Comparison of ENCODE assay signal across 17 cellular contexts in the genomic region with DNA sequence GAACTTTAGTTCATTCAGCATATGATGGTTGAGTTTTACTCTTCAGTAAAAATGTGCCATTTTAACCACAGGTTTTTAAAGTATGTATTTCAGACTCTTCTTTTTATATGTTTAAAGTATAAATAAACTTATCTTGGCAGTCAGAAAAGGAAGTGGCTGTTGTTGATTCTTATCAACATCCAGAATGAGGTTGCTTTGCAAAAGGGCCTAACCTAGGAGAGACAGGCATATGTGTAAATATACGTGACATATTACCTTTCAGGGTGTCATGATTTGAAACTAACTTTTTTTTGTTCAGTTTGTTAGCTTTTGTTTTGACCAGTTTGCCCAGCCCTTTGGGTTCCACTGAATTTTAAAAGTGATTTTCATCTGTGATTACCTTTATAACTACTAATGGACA. TPM values are rescaled to one million over a fixed set of nuclear protein-coding genes. Genes with fewer than 3 reads are reported as not detected.
A peak's percentile ranks its signal among the peaks of the same experiment; 100 is the strongest.
DNase-seq lines count a peak whose midpoint lies in the region; ATAC-seq and FAIRE-seq lines count a peak whose summit lies in the region.
"Had no signal": no experiment of that assay in that cellular context is flagged by ENCODE, and none has a peak within 500 bp of the region (broad histone marks: within the 10 kb centered on the region; RNA-seq: fewer than 3 reads in every experiment).

No MANE protein-coding gene starts in this region.

- no peak for ATAC-seq in activated T-cell treated with anti-CD3 and anti-CD28 coated beads, Interleukin-2, amount 50 U/mL, for 4 hours
- ATAC-seq in stimulated activated naive B cell treated with anti-CD40 and anti-IgM and Interleukin-4, amounts not matched to agents 10 μg/mL and 1 μg/mL and 100 μg/mL, for 72 hours (replicated peaks) = no peak
- ATAC-seq: psoas muscle had no signal

- peaks cover 90% of the 10 kb centered on the region for H3K4me1 Mint-ChIP-seq in activated T-cell treated with anti-CD3 and anti-CD28 coated beads, Interleukin-2, amount 50 U/mL, for 4 hours (ENCODE audit: low read depth)
- peaks cover 55 to 78% of the 10 kb centered on the region in 2 donors for H3K4me1 Mint-ChIP-seq in stimulated activated naive B cell treated with anti-CD40 and anti-IgM and Interleukin-4, amounts not matched to agents 10 μg/mL and 1 μg/mL and 100 μg/mL, for 72 hours

- H3K36me3 Mint-ChIP-seq in activated T-cell treated with anti-CD3 and anti-CD28 coated beads, Interleukin-2, amount 50 U/mL, for 4 hours (ENCODE audit: insufficient read depth) = peaks cover 3% of the 10 kb centered on the region
- peaks cover 3 to 16% of the 10 kb centered on the region in 2 donors for H3K36me3 Mint-ChIP-seq in stimulated activated naive B cell treated with anti-CD40 and anti-IgM and Interleukin-4, amounts not matched to agents 10 μg/mL and 1 μg/mL and 100 μg/mL, for 72 hours

- H3K27ac Mint-ChIP-seq in stimulated activated naive B cell treated with anti-CD40 and anti-IgM and Interleukin-4, amounts not matched to agents 10 μg/mL and 1 μg/mL and 100 μg/mL, for 72 hours = no peak overlapping the region

- H3K9me3 Mint-ChIP-seq in activated T-cell treated with anti-CD3 and anti-CD28 coated beads, Interleukin-2, amount 50 U/mL, for 4 hours = no peaks in the 10 kb centered on the region
- H3K9me3 Mint-ChIP-seq in stimulated activated naive B cell treated with anti-CD40 and anti-IgM and Interleukin-4, amounts not matched to agents 10 μg/mL and 1 μg/mL and 100 μg/mL, for 72 hours = no peaks in the 10 kb centered on the region

- no peak for DNase-seq in activated T-cell treated with anti-CD3 and anti-CD28 coated beads, Interleukin-2, amount 50 U/mL, for 4 hours
- DNase-seq in activated T-cell treated with anti-CD3 and anti-CD28 coated beads for 4 hours (no peak), OCI-M1 (lab: John Stamatoyannopoulos, UW) (peak; percentile 34), dermis blood vessel endothelial cell (peak; percentile 34), urothelium cell line (ENCODE audit: low spot score) (no peak), NCI-H187 (lab: John Stamatoyannopoulos, UW) (no peak), pons (ENCODE audit: low spot score) (no peak)
- DNase-seq in stimulated activated naive B cell treated with anti-CD40 and anti-IgM and Interleukin-4, amounts not matched to agents 10 μg/mL and 1 μg/mL and 100 μg/mL, for 72 hours = no peak
- DNase-seq: ACHN; adrenal gland; dorsolateral prefrontal cortex; glutamatergic neuron; mammary epithelial cell; NCI-H1092; NCI-H510A treated with DMSO at 0.1 percent for 48 hours; psoas muscle; stimulated activated CD4-positive, alpha-beta T cell treated with anti-CD3 and anti-CD28 coated beads, Interleukin-4, amount 100 ng/mL, for 1 hour had no signal

- no peaks in the 10 kb centered on the region for H3K27me3 Mint-ChIP-seq in activated T-cell treated with anti-CD3 and anti-CD28 coated beads, Interleukin-2, amount 50 U/mL, for 4 hours (ENCODE audit: low read depth)
- H3K27me3 Mint-ChIP-seq in stimulated activated naive B cell treated with anti-CD40 and anti-IgM and Interleukin-4, amounts not matched to agents 10 μg/mL and 1 μg/mL and 100 μg/mL, for 72 hours = no peaks in the 10 kb centered on the region

- H3K4me3 Mint-ChIP-seq in activated T-cell treated with anti-CD3 and anti-CD28 coated beads, Interleukin-2, amount 50 U/mL, for 4 hours = peak overlapping the region; percentile 59
- peak overlapping the region; percentile 41 to 43 for H3K4me3 Mint-ChIP-seq in stimulated activated naive B cell treated with anti-CD40 and anti-IgM and Interleukin-4, amounts not matched to agents 10 μg/mL and 1 μg/mL and 100 μg/mL, for 72 hours

- no peak for FAIRE-seq in urothelium cell line (lab: Jason Lieb, UNC)

RNA-seq across cellular contexts. Expression of gene SMARCA2, which starts 7.4 kb away (rescaled TPM):
- 100 to 1,000 TPM in 1 of 3 donors, 10 to 100 TPM in 2; 65.4 to 120 (median 93.5) TPM for total RNA-seq in activated T-cell treated with anti-CD3 and anti-CD28 coated beads, Interleukin-2, amount 50 U/mL, for 4 hours
- 108 and 132 TPM in 2 replicates for total RNA-seq in dermis blood vessel endothelial cell

Comparison
In these comparisons a context has a peak if more than half of its experiments do, and no peak if none do; other contexts are left out.
1. DNase-seq: peak in OCI-M1 (single experiment) and dermis blood vessel endothelial cell (single experiment); none in activated T-cell treated with anti-CD3 and anti-CD28 coated beads, Interleukin-2, amount 50 U/mL, for 4 hours (single experiment), activated T-cell treated with anti-CD3 and anti-CD28 coated beads for 4 hours (single experiment), stimulated activated naive B cell treated with anti-CD40 and anti-IgM and Interleukin-4, amounts not matched to agents 10 μg/mL and 1 μg/mL and 100 μg/mL, for 72 hours (single experiment), urothelium cell line (single experiment), NCI-H187 (0 of 2) and pons (single experiment).